In the genomic region with DNA sequence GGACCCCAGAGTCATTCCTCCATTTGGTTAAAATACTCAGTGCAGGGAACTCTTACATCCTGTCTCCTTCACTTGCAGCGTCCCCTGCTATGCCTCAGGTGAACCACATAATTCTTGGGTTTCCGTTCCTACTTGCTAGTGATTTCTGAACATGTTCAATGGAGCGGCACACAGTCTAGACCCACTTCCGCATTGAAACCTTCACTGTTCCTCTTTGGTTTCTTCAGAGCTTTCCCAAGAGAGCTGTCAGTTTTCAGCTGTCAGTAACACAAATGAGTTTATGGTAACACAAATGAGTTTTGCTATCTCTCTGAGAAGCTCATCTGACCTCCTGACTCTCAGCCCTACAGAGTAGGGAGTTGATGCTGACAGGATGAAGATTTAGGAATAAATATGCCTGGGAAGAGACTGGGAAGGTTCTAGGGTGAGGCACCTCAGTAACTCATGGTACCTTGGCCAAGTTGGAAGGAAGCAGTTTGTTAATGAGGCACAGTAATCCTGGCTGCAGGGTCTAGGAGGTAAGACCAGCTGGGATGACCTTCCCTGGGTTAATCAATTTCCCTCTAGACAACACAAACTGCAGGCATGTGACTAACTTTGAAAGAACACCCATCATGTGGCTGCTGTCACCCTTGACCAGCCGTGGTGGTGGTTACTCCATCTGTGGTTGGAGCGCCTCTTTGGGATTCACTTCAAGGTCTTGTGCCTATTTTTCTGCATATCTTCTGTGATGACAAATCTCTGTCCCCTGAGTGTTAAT, we compare ENCODE assay signal across 1 cellular context.
A peak's percentile ranks its signal among the peaks of the same experiment; 100 is the strongest.
TF ChIP-seq lines count a peak whose summit lies in the region.

No MANE protein-coding gene starts in this region.

TF ChIP-seq in HepG2, 621 proteins besides CTCF, POLR2A, EP300 and RAD21:
- no peak for TF ChIP-seq ZBTB37 (CRISPR knock-in tag; IDR thresholded peaks at IDR 0.05)
- TF ChIP-seq ZNF234 (CRISPR knock-in tag; conservative IDR thresholded peaks at IDR 0.05) = no peak
- TF ChIP-seq BHLHE40 (IDR thresholded peaks at IDR 0.05; ENCODE audit: low read length) = peak; percentile 28; the same call in 1 of the 2 replicates
- TF ChIP-seq POLR2AphosphoS2 (IDR thresholded peaks at IDR 0.05; ENCODE audit: low read depth, low read length) = 0 out of 2 replicates have a peak, but pooled peaks have one; percentile 68
- TF ChIP-seq MXD4 (CRISPR knock-in tag; IDR thresholded peaks at IDR 0.05) = no peak
- TF ChIP-seq ZNF225 (CRISPR knock-in tag; IDR thresholded peaks at IDR 0.05) = no peak
- TF ChIP-seq, protein P1, sequence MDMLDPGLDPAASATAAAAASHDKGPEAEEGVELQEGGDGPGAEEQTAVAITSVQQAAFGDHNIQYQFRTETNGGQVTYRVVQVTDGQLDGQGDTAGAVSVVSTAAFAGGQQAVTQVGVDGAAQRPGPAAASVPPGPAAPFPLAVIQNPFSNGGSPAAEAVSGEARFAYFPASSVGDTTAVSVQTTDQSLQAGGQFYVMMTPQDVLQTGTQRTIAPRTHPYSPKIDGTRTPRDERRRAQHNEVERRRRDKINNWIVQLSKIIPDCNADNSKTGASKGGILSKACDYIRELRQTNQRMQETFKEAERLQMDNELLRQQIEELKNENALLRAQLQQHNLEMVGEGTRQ (IDR thresholded peaks at IDR 0.05; ENCODE audit: low read depth, low read length) = peak; percentile 40; the same call in 1 of the 2 replicates
- TF ChIP-seq, protein P1 (CRISPR knock-in tag; IDR thresholded peaks at IDR 0.05; ENCODE audit: borderline replicate concordance) = no peak
TF ChIP-seq in HepG2: peak in this region for 3.
